Comparison of ENCODE assay signal across 1 cellular context in genomic region chr1:113811888-113812660, GRCh38.
TF ChIP-seq lines count a peak whose summit lies in the region.

RSBN1 (minus strand) TSS chr1:113812476; CDS start chr1:113812412, 64 bp downstream.

TF ChIP-seq in HepG2, 621 proteins besides CTCF, POLR2A, EP300 and RAD21 (continued from another document):
- TF ChIP-seq IKZF4 (CRISPR knock-in tag; IDR thresholded peaks at IDR 0.05; ENCODE audit: borderline replicate concordance, low read depth, not compliant biosample characterization), result peak; percentile 15
- 0 out of 2 replicates have a peak, but pooled peaks have one; percentile 4 for TF ChIP-seq ZNF891 (CRISPR knock-in tag; IDR thresholded peaks at IDR 0.05)
- TF ChIP-seq JDP2 (CRISPR knock-in tag; IDR thresholded peaks at IDR 0.05; ENCODE audit: borderline replicate concordance), result peak; percentile 73; the same call in 1 of the 2 replicates
- TF ChIP-seq FOXM1 (CRISPR knock-in tag; IDR thresholded peaks at IDR 0.05), result no peak
- TF ChIP-seq KMT2B (CRISPR knock-in tag; IDR thresholded peaks at IDR 0.05), result peak; percentile 74
- TF ChIP-seq HCFC1 (IDR thresholded peaks at IDR 0.05; ENCODE audit: low read depth, low read length), result peak; percentile 93
- peak; percentile 73 for TF ChIP-seq NFYB (CRISPR knock-in tag; IDR thresholded peaks at IDR 0.05)
- TF ChIP-seq ETV5 (CRISPR knock-in tag; IDR thresholded peaks at IDR 0.05; ENCODE audit: borderline replicate concordance), result peak; percentile 89
- peak; percentile 68 for TF ChIP-seq NRL (CRISPR knock-in tag; IDR thresholded peaks at IDR 0.05; ENCODE audit: borderline replicate concordance)
- 0 out of 2 replicates have a peak, but pooled peaks have one; percentile 45 for TF ChIP-seq MXD4 (CRISPR knock-in tag; IDR thresholded peaks at IDR 0.05)
- TF ChIP-seq ZNF749 (CRISPR knock-in tag; IDR thresholded peaks at IDR 0.05; ENCODE audit: borderline replicate concordance), result peak; percentile 29; the same call in 1 of the 2 replicates
- TF ChIP-seq ZNF292 (CRISPR knock-in tag; IDR thresholded peaks at IDR 0.05; ENCODE audit: borderline replicate concordance, low read depth), result no peak; the same call in 1 of the 2 replicates
- no peak for TF ChIP-seq NFIC (IDR thresholded peaks at IDR 0.05; ENCODE audit: low read length)
- no peak for TF ChIP-seq ZNF232 (CRISPR knock-in tag; IDR thresholded peaks at IDR 0.05; ENCODE audit: borderline replicate concordance)
- peak; percentile 93 for TF ChIP-seq MAX (IDR thresholded peaks at IDR 0.05)
- no peak for TF ChIP-seq ZNF652 (CRISPR knock-in tag; IDR thresholded peaks at IDR 0.05; ENCODE audit: borderline replicate concordance, low read depth)
- peak; percentile 41; the same call in 1 of the 2 replicates for TF ChIP-seq SIN3B (IDR thresholded peaks at IDR 0.05; ENCODE audit: low read length)
- peak; percentile 51; the same call in 1 of the 2 replicates for TF ChIP-seq GTF2F1 (IDR thresholded peaks at IDR 0.05; ENCODE audit: low read length)
- TF ChIP-seq ZNF800 (CRISPR knock-in tag; IDR thresholded peaks at IDR 0.05), result no peak; the same call in 1 of the 2 replicates
- TF ChIP-seq KDM4B (CRISPR knock-in tag; IDR thresholded peaks at IDR 0.05), result peak; percentile 71
- TF ChIP-seq, protein P1, sequence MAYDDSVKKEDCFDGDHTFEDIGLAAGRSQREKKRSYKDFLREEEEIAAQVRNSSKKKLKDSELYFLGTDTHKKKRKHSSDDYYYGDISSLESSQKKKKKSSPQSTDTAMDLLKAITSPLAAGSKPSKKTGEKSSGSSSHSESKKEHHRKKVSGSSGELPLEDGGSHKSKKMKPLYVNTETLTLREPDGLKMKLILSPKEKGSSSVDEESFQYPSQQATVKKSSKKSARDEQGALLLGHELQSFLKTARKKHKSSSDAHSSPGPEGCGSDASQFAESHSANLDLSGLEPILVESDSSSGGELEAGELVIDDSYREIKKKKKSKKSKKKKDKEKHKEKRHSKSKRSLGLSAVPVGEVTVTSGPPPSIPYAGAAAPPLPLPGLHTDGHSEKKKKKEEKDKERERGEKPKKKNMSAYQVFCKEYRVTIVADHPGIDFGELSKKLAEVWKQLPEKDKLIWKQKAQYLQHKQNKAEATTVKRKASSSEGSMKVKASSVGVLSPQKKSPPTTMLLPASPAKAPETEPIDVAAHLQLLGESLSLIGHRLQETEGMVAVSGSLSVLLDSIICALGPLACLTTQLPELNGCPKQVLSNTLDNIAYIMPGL (CRISPR knock-in tag; IDR thresholded peaks at IDR 0.05; ENCODE audit: borderline replicate concordance in 1 of 2, low read depth in 1 of 2), result peak; percentile 7 to 20; a peak in 3 of 4 replicates
- peak; percentile 87 for TF ChIP-seq ZNF558 (CRISPR knock-in tag; IDR thresholded peaks at IDR 0.05; ENCODE audit: borderline replicate concordance)
- TF ChIP-seq ZNF564 (CRISPR knock-in tag; IDR thresholded peaks at IDR 0.05), result peak; percentile 86; the same call in 1 of the 2 replicates
- peak; percentile 21; the same call in 1 of the 2 replicates for TF ChIP-seq KMT2A (CRISPR knock-in tag; IDR thresholded peaks at IDR 0.05)
- peak; percentile 90 for TF ChIP-seq ZFY (CRISPR knock-in tag; IDR thresholded peaks at IDR 0.05)
- 0 out of 2 replicates have a peak, but pooled peaks have one; percentile 38 for TF ChIP-seq ZNF713 (CRISPR knock-in tag; IDR thresholded peaks at IDR 0.05)
- TF ChIP-seq ARHGAP35 (CRISPR knock-in tag; IDR thresholded peaks at IDR 0.05; ENCODE audit: borderline replicate concordance), result peak; percentile 19; the same call in 1 of the 2 replicates
- no peak for TF ChIP-seq ZNF333 (CRISPR knock-in tag; IDR thresholded peaks at IDR 0.05; ENCODE audit: borderline replicate concordance)
- peak; percentile 81 for TF ChIP-seq CREB1 (IDR thresholded peaks at IDR 0.05)
- TF ChIP-seq CREB1 (CRISPR knock-in tag; IDR thresholded peaks at IDR 0.05), result peak; percentile 91
- peak; percentile 65 for TF ChIP-seq PATZ1 (CRISPR knock-in tag; IDR thresholded peaks at IDR 0.05)
- 0 out of 2 replicates have a peak, but pooled peaks have one; percentile 13 for TF ChIP-seq ZNF839 (CRISPR knock-in tag; IDR thresholded peaks at IDR 0.05; ENCODE audit: borderline replicate concordance)
- peak; percentile 19; the same call in 1 of the 2 replicates for TF ChIP-seq ZNF580 (CRISPR knock-in tag; IDR thresholded peaks at IDR 0.05; ENCODE audit: borderline replicate concordance, low read depth)
- no peak for TF ChIP-seq HNF1A (IDR thresholded peaks at IDR 0.05; ENCODE audit: low read depth)
- TF ChIP-seq HNF1A (CRISPR knock-in tag; IDR thresholded peaks at IDR 0.05; ENCODE audit: borderline replicate concordance), result peak; percentile 50; the same call in 1 of the 2 replicates
- peak; percentile 33 for TF ChIP-seq ZBTB7B (CRISPR knock-in tag; IDR thresholded peaks at IDR 0.05)
- TF ChIP-seq ZC3H13 (CRISPR knock-in tag; IDR thresholded peaks at IDR 0.05), result peak; percentile 72; the same call in 1 of the 2 replicates
- peak; percentile 14 for TF ChIP-seq SKI (IDR thresholded peaks at IDR 0.05; ENCODE audit: partially characterized antibody)
